In the genomic region with DNA sequence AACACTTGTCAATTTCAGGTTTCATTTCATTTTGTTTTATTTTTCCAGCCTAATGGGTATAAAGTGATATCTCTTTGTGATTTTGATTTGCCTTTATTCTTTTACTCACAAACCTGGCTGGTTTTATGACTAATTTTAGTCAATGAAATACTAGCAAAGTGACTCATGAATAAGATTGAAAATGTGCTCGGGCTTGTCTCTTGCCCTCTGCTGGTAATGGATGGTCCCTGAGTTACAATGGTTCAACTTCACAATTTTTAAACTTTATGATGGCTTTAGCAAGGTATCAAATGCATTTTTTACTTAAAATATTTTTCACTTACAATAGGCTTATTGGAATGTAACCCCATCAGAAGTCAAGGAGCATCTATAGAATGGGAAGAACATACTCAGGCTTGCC, we compare ENCODE assay signal across 20 cellular contexts.
DNase-seq lines count a peak whose midpoint lies in the region; ATAC-seq, FAIRE-seq and TF ChIP-seq lines count a peak whose summit lies in the region.
"Had no signal": no experiment of that assay in that cellular context is flagged by ENCODE, and none has a peak within 500 bp of the region (broad histone marks: within the 10 kb centered on the region; RNA-seq: fewer than 3 reads in every experiment).

No MANE protein-coding gene starts in this region.

- peak; percentile 40 for ATAC-seq in GM18867 (IDR thresholded peaks at IDR 0.05; ENCODE audit: unreplicated experiment)
- ATAC-seq in HG03565 (IDR thresholded peaks at IDR 0.05; ENCODE audit: unreplicated experiment): peak; percentile 41
- ATAC-seq in GM19452 (IDR thresholded peaks at IDR 0.05; ENCODE audit: unreplicated experiment): no peak
- no peak for ATAC-seq in activated CD8-positive, alpha-beta T cell treated with anti-CD3 and anti-CD28 coated beads for 36 hours
- ATAC-seq: activated T-helper 17 cell treated with anti-CD3 and anti-CD28 coated beads, Interleukin-2, amount 50 U/mL, for 72 hours; lower lobe of right lung had no signal

- CTCF ChIA-PET in activated CD8-positive, alpha-beta T cell treated with anti-CD3 and anti-CD28 coated beads for 36 hours (lab: Charles Lee): no interaction called here

- H3K27ac ChIP-seq in osteoblast (ENCODE audit: low read depth, low read length): no peak overlapping the region
- H3K27ac ChIP-seq: coronary artery, lower lobe of right lung, neutrophil, spleen had no signal

- no peaks in the 10 kb centered on the region for H3K36me3 ChIP-seq in bronchial epithelial cell (ENCODE audit: control insufficient read depth, insufficient read depth, low read length)
- H3K36me3 ChIP-seq in osteoblast (ENCODE audit: insufficient read depth, low read length): no peaks in the 10 kb centered on the region
- H3K36me3 ChIP-seq: lower lobe of right lung, neutrophil, spleen had no signal

- no peaks in the 10 kb centered on the region for H3K36me3 Mint-ChIP-seq in activated CD8-positive, alpha-beta T cell treated with anti-CD3 and anti-CD28 coated beads for 36 hours (ENCODE audit: low read depth)
- H3K36me3 Mint-ChIP-seq: CD4-positive, alpha-beta memory T cell had no signal

- no peak for FAIRE-seq in bronchial epithelial cell (lab: Jason Lieb, UNC)
- FAIRE-seq: G401.6 had no signal

- no peaks in the 10 kb centered on the region for H3K27me3 ChIP-seq in bronchial epithelial cell (ENCODE audit: control insufficient read depth, insufficient read depth, low read length)
- H3K27me3 ChIP-seq in osteoblast (ENCODE audit: insufficient read depth, low read length): no peaks in the 10 kb centered on the region
- H3K27me3 ChIP-seq: neutrophil, spleen had no signal

- no peak overlapping the region for H2AFZ ChIP-seq in osteoblast (ENCODE audit: low read length)

- no peaks in the 10 kb centered on the region for H3K27me3 Mint-ChIP-seq in activated CD8-positive, alpha-beta T cell treated with anti-CD3 and anti-CD28 coated beads for 36 hours
- H3K27me3 Mint-ChIP-seq: activated CD4-positive, alpha-beta T cell treated with anti-CD3 and anti-CD28 coated beads, Interleukin-2, amount 10 ng/mL, durations not matched to agents 7 days and 5 days; activated T-helper 17 cell treated with anti-CD3 and anti-CD28 coated beads, Interleukin-2, amount 50 U/mL, for 72 hours; CD4-positive, alpha-beta memory T cell had no signal

- no peaks in the 10 kb centered on the region for H4K20me1 ChIP-seq in osteoblast (ENCODE audit: insufficient read depth, low read length)

- TF ChIP-seq CTCF in bronchial epithelial cell (IDR thresholded peaks at IDR 0.05; ENCODE audit: insufficient read depth, low read length, severe bottlenecking): peak; percentile 31
- peak; percentile 48 for TF ChIP-seq CTCF in retinal pigment epithelial cell (conservative IDR thresholded peaks at IDR 0.05; ENCODE audit: low read depth, low read length)
- no peak for TF ChIP-seq CTCF in osteoblast (IDR thresholded peaks at IDR 0.05; ENCODE audit: extremely low read depth, low read depth, low read length)
- TF ChIP-seq CTCF in activated CD8-positive, alpha-beta T cell treated with anti-CD3 and anti-CD28 coated beads for 36 hours (IDR thresholded peaks at IDR 0.05): no peak

- POLR2A ChIA-PET in activated CD8-positive, alpha-beta T cell treated with anti-CD3 and anti-CD28 coated beads for 36 hours (lab: Charles Lee): no interaction called here

- intact Hi-C loops in activated CD8-positive, alpha-beta T cell treated with anti-CD3 and anti-CD28 coated beads for 36 hours (cut with micrococcal nuclease): no loop called here

- no peak overlapping the region for H3K4me2 ChIP-seq in osteoblast (ENCODE audit: insufficient read depth, low read length)

- DNase-seq in bronchial epithelial cell (ENCODE audit: low read depth): peak; percentile 55
- no peak for DNase-seq in retinal pigment epithelial cell (ENCODE audit: low read depth)
- no peak for DNase-seq in osteoblast (ENCODE audit: insufficient read length, low spot score, missing footprints)
- DNase-seq in activated CD8-positive, alpha-beta T cell treated with anti-CD3 and anti-CD28 coated beads for 36 hours: no peak
- DNase-seq: activated CD4-positive, alpha-beta T cell treated with anti-CD3 and anti-CD28 coated beads, Interleukin-2, amount 10 ng/mL, durations not matched to agents 7 days and 5 days; anterior cingulate cortex; CD4-positive, alpha-beta memory T cell; lower lobe of right lung; NCI-H1417; NCI-H446; OCI-M1; spleen had no signal

- no peaks in the 10 kb centered on the region for H3K9me3 ChIP-seq in osteoblast (ENCODE audit: low read depth, low read length)
- H3K9me3 ChIP-seq: lower lobe of right lung had no signal

- H3K27ac Mint-ChIP-seq in activated CD8-positive, alpha-beta T cell treated with anti-CD3 and anti-CD28 coated beads for 36 hours: no peak overlapping the region
- H3K27ac Mint-ChIP-seq: activated CD4-positive, alpha-beta T cell treated with anti-CD3 and anti-CD28 coated beads, Interleukin-2, amount 10 ng/mL, durations not matched to agents 7 days and 5 days; activated T-helper 17 cell treated with anti-CD3 and anti-CD28 coated beads, Interleukin-2, amount 50 U/mL, for 72 hours; CD4-positive, alpha-beta memory T cell; T-helper 1 cell treated with Interleukin-12 subunit alpha and Interleukin-12 subunit beta and Interleukin-4 antibody, amounts not matched to agents 30 μg/mL and 1 μg/mL, for 36 hours had no signal

- H3K4me3 Mint-ChIP-seq in activated CD8-positive, alpha-beta T cell treated with anti-CD3 and anti-CD28 coated beads for 36 hours: no peak overlapping the region
- H3K4me3 Mint-ChIP-seq: activated CD4-positive, alpha-beta T cell treated with anti-CD3 and anti-CD28 coated beads, Interleukin-2, amount 10 ng/mL, durations not matched to agents 7 days and 5 days; activated T-helper 17 cell treated with anti-CD3 and anti-CD28 coated beads, Interleukin-2, amount 50 U/mL, for 72 hours; CD4-positive, alpha-beta memory T cell; T-helper 1 cell treated with Interleukin-12 subunit alpha and Interleukin-12 subunit beta and Interleukin-4 antibody, amounts not matched to agents 30 μg/mL and 1 μg/mL, for 36 hours had no signal

- no peaks in the 10 kb centered on the region for H3K4me1 ChIP-seq in osteoblast (ENCODE audit: insufficient read depth, low read length)
- H3K4me1 ChIP-seq: lower lobe of right lung, spleen had no signal

- H3K9me3 Mint-ChIP-seq in activated CD8-positive, alpha-beta T cell treated with anti-CD3 and anti-CD28 coated beads for 36 hours: peaks cover 3% of the 10 kb centered on the region
- H3K9me3 Mint-ChIP-seq: activated T-helper 17 cell treated with anti-CD3 and anti-CD28 coated beads, Interleukin-2, amount 50 U/mL, for 72 hours had no signal

- no peaks in the 10 kb centered on the region for H3K4me1 Mint-ChIP-seq in activated CD8-positive, alpha-beta T cell treated with anti-CD3 and anti-CD28 coated beads for 36 hours (ENCODE audit: low read depth)
- H3K4me1 Mint-ChIP-seq: activated CD4-positive, alpha-beta T cell treated with anti-CD3 and anti-CD28 coated beads, Interleukin-2, amount 10 ng/mL, durations not matched to agents 7 days and 5 days; activated T-helper 17 cell treated with anti-CD3 and anti-CD28 coated beads, Interleukin-2, amount 50 U/mL, for 72 hours; CD4-positive, alpha-beta memory T cell had no signal

- H3K4me3 ChIP-seq in bronchial epithelial cell (ENCODE audit: low read depth, low read length): no peak overlapping the region
- H3K4me3 ChIP-seq in retinal pigment epithelial cell (ENCODE audit: low read length): no peak overlapping the region
- H3K4me3 ChIP-seq in osteoblast (ENCODE audit: insufficient read depth, low read length): no peak overlapping the region
- H3K4me3 ChIP-seq: coronary artery, lower lobe of right lung, spleen had no signal

- H3K79me2 ChIP-seq in osteoblast (ENCODE audit: insufficient read depth, low read length): no peaks in the 10 kb centered on the region

Comparison
In these comparisons a context has a peak if more than half of its experiments do, and no peak if none do; other contexts are left out.
1. ATAC-seq: peak in GM18867 (single experiment) and HG03565 (single experiment); none in GM19452 (single experiment) and activated CD8-positive, alpha-beta T cell treated with anti-CD3 and anti-CD28 coated beads for 36 hours (single experiment).
2. CTCF ChIP-seq: peak in bronchial epithelial cell (single experiment) and retinal pigment epithelial cell (single experiment); none in osteoblast (single experiment) and activated CD8-positive, alpha-beta T cell treated with anti-CD3 and anti-CD28 coated beads for 36 hours (single experiment).